In genomic region chr11:70467196-70468085, GRCh38 we compare ENCODE assay signal across 8 cellular contexts.
DNase-seq lines count a peak whose midpoint lies in the region; ATAC-seq, FAIRE-seq and TF ChIP-seq lines count a peak whose summit lies in the region.

No MANE protein-coding gene starts in this region.

- no peaks in the 10 kb centered on the region for H4K20me1 ChIP-seq in OCI-LY7 (ENCODE audit: insufficient read depth, low read length)

- no peak for DNase-seq in D721Med (ENCODE audit: insufficient read length, low spot score)
- DNase-seq in HPDE6-E6E7 (ENCODE audit: extremely low spot score): peak; percentile 38
- DNase-seq in OCI-LY7 (ENCODE audit: low spot score): peak; percentile 50
- DNase-seq in MCF 10A (ENCODE audit: unreplicated experiment): peak; percentile 64
- peak; percentile 38 for DNase-seq in stimulated activated CD4-positive, alpha-beta T cell treated with anti-CD3 and anti-CD28 coated beads, Interleukin-4, amount 100 ng/mL, for 24 hours
- no peak for DNase-seq in activated gamma-delta T cell (lab: John Stamatoyannopoulos, UW)

- no peak overlapping the region for H3K4me3 Mint-ChIP-seq in MCF 10A (ENCODE audit: unreplicated experiment)

- peaks cover 23% of the 10 kb centered on the region for H3K4me1 ChIP-seq in OCI-LY7 (ENCODE audit: insufficient read depth, low read length, poor library complexity, severe bottlenecking)

- intact Hi-C loops in OCI-LY7 (cut with micrococcal nuclease; ENCODE audit: unreplicated experiment) (loop anchor here (1.0 kb wide), 1 partner anchor 288 kb away; no protein-coding TSS in a partner anchor), MCF 10A (cut with micrococcal nuclease) (loop anchor here (1.0 to 10.0 kb wide), 6 partner anchors 785 to 1096 kb away; partner anchors contain the start of genes NADSYN1 and SHANK2)

- no peaks in the 10 kb centered on the region for H3K4me1 Mint-ChIP-seq in MCF 10A (ENCODE audit: insufficient read depth, unreplicated experiment)

- H3K27ac Mint-ChIP-seq in MCF 10A (ENCODE audit: low read depth, unreplicated experiment): no peak overlapping the region

- no peaks in the 10 kb centered on the region for H3K9me3 Mint-ChIP-seq in MCF 10A (ENCODE audit: unreplicated experiment)

- no peak for ATAC-seq in HG02759 (IDR thresholded peaks at IDR 0.05; ENCODE audit: unreplicated experiment)

- BruUV-seq in OCI-LY7 (replicated peaks; lab: Mats Ljungman, UMichigan) (no TSS peak), MCF 10A (replicated peaks; lab: Mats Ljungman, UMichigan) (no TSS peak)

- H2AFZ ChIP-seq in OCI-LY7 (ENCODE audit: low read length): no peak overlapping the region

- H3K79me2 ChIP-seq in OCI-LY7 (ENCODE audit: insufficient read depth, low read depth, low read length): no peaks in the 10 kb centered on the region

- no peak overlapping the region for H3K27ac ChIP-seq in OCI-LY7 (ENCODE audit: low read depth, low read length, poor library complexity, severe bottlenecking)

- no peak for FAIRE-seq in D721Med (lab: Jason Lieb, UNC)
- peak; percentile 58 for FAIRE-seq in islet of Langerhans (lab: Jason Lieb, UNC)

- peak; percentile 94 for TF ChIP-seq CTCF in D721Med (IDR thresholded peaks at IDR 0.05; ENCODE audit: insufficient read depth, missing control alignments)
- peak; percentile 97 for TF ChIP-seq CTCF in OCI-LY7 (conservative IDR thresholded peaks at IDR 0.05; ENCODE audit: low read length)
- TF ChIP-seq CTCF in MCF 10A (IDR thresholded peaks at IDR 0.05; ENCODE audit: unreplicated experiment): peak; percentile 83

- CTCF ChIA-PET in OCI-LY7 (lab: Charles Lee; ENCODE audit: unreplicated experiment) (no interaction called here), MCF 10A (lab: Yijun Ruan, JAX) (interaction anchor here (0.5 to 3.0 kb wide), 19 partner anchors 9 to 954 kb away, joined by 3 to 27 read pairs (median 3); no protein-coding TSS in a partner anchor)

- no peaks in the 10 kb centered on the region for H3K9me2 ChIP-seq in OCI-LY7 (ENCODE audit: insufficient read depth, low read length)

- no peaks in the 10 kb centered on the region; the same call in 1 of the 2 replicates for H3K36me3 ChIP-seq in OCI-LY7 (ENCODE audit: insufficient read depth, low read length)

- no peaks in the 10 kb centered on the region for H3K9me3 ChIP-seq in OCI-LY7 (ENCODE audit: low read length)

- no peak overlapping the region for H3K4me2 ChIP-seq in OCI-LY7 (ENCODE audit: low read length)

- no peak overlapping the region for H3K4me3 ChIP-seq in OCI-LY7 (ENCODE audit: low read depth, low read length, poor library complexity, severe bottlenecking)

- no peaks in the 10 kb centered on the region for H3K27me3 Mint-ChIP-seq in MCF 10A (ENCODE audit: insufficient read depth, unreplicated experiment)

- H3K36me3 Mint-ChIP-seq in MCF 10A (ENCODE audit: insufficient read depth, unreplicated experiment): peaks cover 4% of the 10 kb centered on the region

- POLR2A ChIA-PET in OCI-LY7 (lab: Charles Lee): no interaction called here
- POLR2A ChIA-PET in MCF 10A (lab: Yijun Ruan, JAX): no interaction called here

Comparison
In these comparisons a context has a peak if more than half of its experiments do, and no peak if none do; other contexts are left out.
1. DNase-seq: peak in HPDE6-E6E7 (single experiment), OCI-LY7 (single experiment), MCF 10A (single experiment) and stimulated activated CD4-positive, alpha-beta T cell treated with anti-CD3 and anti-CD28 coated beads, Interleukin-4, amount 100 ng/mL, for 24 hours (single experiment); none in D721Med (single experiment) and activated gamma-delta T cell (single experiment).
2. Peak in every context shown above with its lines, with median percentiles within 50 percentile points of each other: CTCF ChIP-seq.